Comparison of ENCODE assay signal across 5 cellular contexts in the genomic region with DNA sequence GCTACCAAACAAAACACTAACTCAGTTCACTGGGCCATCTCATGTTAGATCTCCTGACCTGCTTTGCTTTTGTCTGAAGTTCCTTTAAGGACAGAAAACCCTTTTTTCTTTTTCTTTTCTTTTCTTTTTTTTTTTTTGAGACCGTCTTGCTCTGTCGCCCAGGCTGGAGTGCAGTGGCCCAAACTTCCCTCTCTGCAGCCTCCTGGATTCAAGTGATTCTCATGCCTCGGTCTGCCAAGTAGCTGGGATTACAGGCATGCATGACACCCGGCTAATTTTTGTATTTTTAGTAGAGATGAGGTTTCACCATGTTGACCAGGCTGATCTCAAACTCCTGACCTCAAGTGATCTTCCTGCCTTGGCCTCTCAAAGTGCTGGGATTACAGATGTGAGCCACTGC. TPM values are rescaled to one million over a fixed set of nuclear protein-coding genes. Genes with fewer than 3 reads are reported as not detected.
"Had no signal": no experiment of that assay in that cellular context is flagged by ENCODE, and none has a peak within 500 bp of the region (broad histone marks: within the 10 kb centered on the region; RNA-seq: fewer than 3 reads in every experiment).

No MANE protein-coding gene starts in this region.

RNA-seq across cellular contexts. Expression of a gene that starts 28.7 kb away (rescaled TPM):
- total RNA-seq: GM23248, H1, H9, HT-29, IMR-90 had no signal
- polyA plus RNA-seq: GM23248, H1 had no signal

RNA-seq across cellular contexts. Expression of a gene that starts 30.3 kb away (rescaled TPM):
- total RNA-seq: GM23248, H1, H9, HT-29, IMR-90 had no signal
- polyA plus RNA-seq: GM23248 had no signal

RNA-seq across cellular contexts. Expression of a gene that starts 56.6 kb away (rescaled TPM):
- total RNA-seq: H1, H9, HT-29 had no signal
